ENCODE assay signal across 24 cellular contexts in genomic region chr10:130193493-130194193, GRCh38. TPM values are rescaled to one million over a fixed set of nuclear protein-coding genes. Genes with fewer than 3 reads are reported as not detected.
DNase-seq lines count a peak whose midpoint lies in the region; ATAC-seq and TF ChIP-seq lines count a peak whose summit lies in the region.
"Had no signal": no experiment of that assay in that cellular context is flagged by ENCODE, and none has a peak within 500 bp of the region (broad histone marks: within the 10 kb centered on the region; RNA-seq: fewer than 3 reads in every experiment).

No MANE protein-coding gene starts in this region.

- no peak overlapping the region for H3K23ac ChIP-seq in mesendoderm (ENCODE audit: low read length)

- no peaks in the 10 kb centered on the region for H3K9me2 ChIP-seq in GM23248 (ENCODE audit: insufficient read depth)

- no peak overlapping the region for H3K18ac ChIP-seq in mesendoderm (ENCODE audit: low read length)

- intact Hi-C loops in body of pancreas (cut with DNase I) = loop anchor here (10.0 kb wide), 1 partner anchor 1671 kb away; no protein-coding TSS in a partner anchor

- H4K5ac ChIP-seq in mesendoderm (ENCODE audit: low read length) = no peak overlapping the region

- H3K4me3 Mint-ChIP-seq in stimulated activated naive B cell treated with anti-CD40 and anti-IgM and Interleukin-4, amounts not matched to agents 10 μg/mL and 1 μg/mL and 100 μg/mL, for 72 hours = no peak overlapping the region
- H3K4me3 Mint-ChIP-seq in stimulated activated effector memory CD8-positive, alpha-beta T cell treated with anti-CD3 and anti-CD28 coated beads, Interleukin-12 subunit alpha, Interleukin-12 subunit beta, amount 100 ng/mL, for 72 hours = no peak overlapping the region
- H3K4me3 Mint-ChIP-seq: CD4-positive, alpha-beta memory T cell had no signal

- H4K8ac ChIP-seq in mesendoderm (ENCODE audit: low read depth, low read length) = no peak overlapping the region

- no peak overlapping the region for H2BK15ac ChIP-seq in mesendoderm (replicated peaks; ENCODE audit: low read depth)

- H3K79me2 ChIP-seq in GM23248 (ENCODE audit: insufficient read depth) = no peaks in the 10 kb centered on the region
- no peaks in the 10 kb centered on the region for H3K79me2 ChIP-seq in mesendoderm (ENCODE audit: control insufficient read depth, insufficient read depth, low read length)

- H2AK5ac ChIP-seq in mesendoderm (ENCODE audit: low read length) = no peak overlapping the region

- POLR2A ChIA-PET in GM10248 (lab: Yijun Ruan, JAX) = no interaction called here

- H2BK5ac ChIP-seq in mesendoderm (ENCODE audit: low read length) = no peak overlapping the region

- H3K4me1 Mint-ChIP-seq in stimulated activated naive B cell treated with anti-CD40 and anti-IgM and Interleukin-4, amounts not matched to agents 10 μg/mL and 1 μg/mL and 100 μg/mL, for 72 hours = peaks cover 5 to 9% of the 10 kb centered on the region in 2 donors
- peaks cover 5% of the 10 kb centered on the region for H3K4me1 Mint-ChIP-seq in stimulated activated effector memory CD8-positive, alpha-beta T cell treated with anti-CD3 and anti-CD28 coated beads, Interleukin-12 subunit alpha, Interleukin-12 subunit beta, amount 100 ng/mL, for 72 hours

- H3K9me3 ChIP-seq in GM23248 (ENCODE audit: low read depth) (no peaks in the 10 kb centered on the region), body of pancreas (no peaks in the 10 kb centered on the region)
- H3K9me3 ChIP-seq: BLaER1, Caco-2, SJCRH30 had no signal

- no peak overlapping the region for H2BK120ac ChIP-seq in mesendoderm (ENCODE audit: low read depth, low read length)

- DNase-seq in GM10248 (ENCODE audit: extremely low spot score) = peak; percentile 11
- peak; percentile 9 for DNase-seq in GM23248
- DNase-seq in cerebellum (ENCODE audit: low spot score) = peak; percentile 23
- peak; percentile 48 for DNase-seq in mesendoderm
- DNase-seq in stimulated activated naive B cell treated with anti-CD40 and anti-IgM and Interleukin-4, amounts not matched to agents 10 μg/mL and 1 μg/mL and 100 μg/mL, for 72 hours = no peak
- DNase-seq in stimulated activated effector memory CD8-positive, alpha-beta T cell treated with anti-CD3 and anti-CD28 coated beads, Interleukin-12 subunit alpha, Interleukin-12 subunit beta, amount 100 ng/mL, for 72 hours (ENCODE audit: low spot score in 2 of 2) = no peak
- DNase-seq in body of pancreas = no peak
- DNase-seq: DMS153, HCEC 1CT, KG1, NCI-H1092, NCI-H1436 treated with DMSO at 0.1 percent for 48 hours, NCI-H2029, NCI-H226, NCI-H510A treated with DMSO at 0.1 percent for 48 hours, NCI-H748 treated with DMSO at 0.1 percent for 48 hours, SJCRH30 had no signal

- H3K27ac ChIP-seq in GM23248 = no peak overlapping the region
- H3K27ac ChIP-seq in mesendoderm (ENCODE audit: low read depth, low read length) = no peak overlapping the region
- no peak overlapping the region for H3K27ac ChIP-seq in body of pancreas
- H3K27ac ChIP-seq: BLaER1, HL-60, SJCRH30 had no signal

- H3K27me3 ChIP-seq in GM23248 (replicated peaks; ENCODE audit: insufficient read depth) (no peaks in the 10 kb centered on the region), mesendoderm (ENCODE audit: insufficient read depth, low read length, poor library complexity) (no peaks in the 10 kb centered on the region), body of pancreas (no peaks in the 10 kb centered on the region)
- H3K27me3 ChIP-seq: BLaER1, SJCRH30 had no signal

- H3K9ac ChIP-seq in GM23248 (no peak overlapping the region), mesendoderm (ENCODE audit: low read length) (no peak overlapping the region)
- H3K9ac ChIP-seq: BLaER1 had no signal

- no peaks in the 10 kb centered on the region for H4K20me1 ChIP-seq in GM23248 (ENCODE audit: insufficient read depth)
- H4K20me1 ChIP-seq: BLaER1 had no signal

- TF ChIP-seq POLR2A in body of pancreas (IDR thresholded peaks at IDR 0.05) = no peak

- peaks cover 15 to 24% of the 10 kb centered on the region in 2 donors for H3K27me3 Mint-ChIP-seq in stimulated activated naive B cell treated with anti-CD40 and anti-IgM and Interleukin-4, amounts not matched to agents 10 μg/mL and 1 μg/mL and 100 μg/mL, for 72 hours

- TF ChIP-seq CTCF in GM10248 (IDR thresholded peaks at IDR 0.05; ENCODE audit: control extremely low read depth, extremely low read depth, low read depth, missing control alignments) = no peak
- no peak for TF ChIP-seq CTCF in body of pancreas (IDR thresholded peaks at IDR 0.05)

- H3K79me1 ChIP-seq in mesendoderm (ENCODE audit: low read length) = no peaks in the 10 kb centered on the region

- no peak overlapping the region for H2AFZ ChIP-seq in GM23248

- H3K27ac Mint-ChIP-seq in stimulated activated naive B cell treated with anti-CD40 and anti-IgM and Interleukin-4, amounts not matched to agents 10 μg/mL and 1 μg/mL and 100 μg/mL, for 72 hours = no peak overlapping the region
- no peak overlapping the region for H3K27ac Mint-ChIP-seq in stimulated activated effector memory CD8-positive, alpha-beta T cell treated with anti-CD3 and anti-CD28 coated beads, Interleukin-12 subunit alpha, Interleukin-12 subunit beta, amount 100 ng/mL, for 72 hours

- WGBS in GM23248 (ENCODE audit: low coverage in 1 of 2, low lambda C conversion rate in 2 of 2, missing lambda C conversion rate in 2 of 2), 2 experiments = 57 to 65% methylated on average over 7 to 16 of the region's 16 CpGs
- no CpG with 5 or more reads among the region's 16 CpGs for WGBS in mesendoderm (ENCODE audit: extremely low coverage, insufficient coverage, low lambda C conversion rate)
- 63 to 68% methylated on average over 15 to 16 of the region's 16 CpGs for WGBS in body of pancreas, 2 donors

- H3K4ac ChIP-seq in mesendoderm (ENCODE audit: low read depth, low read length) = no peak overlapping the region

- ATAC-seq in GM19395 (IDR thresholded peaks at IDR 0.05; ENCODE audit: unreplicated experiment) (no peak), body of pancreas (no peak)
- no peak for ATAC-seq in stimulated activated naive B cell treated with anti-CD40 and anti-IgM and Interleukin-4, amounts not matched to agents 10 μg/mL and 1 μg/mL and 100 μg/mL, for 72 hours (replicated peaks)
- no peak for ATAC-seq in stimulated activated effector memory CD8-positive, alpha-beta T cell treated with anti-CD3 and anti-CD28 coated beads, Interleukin-12 subunit alpha, Interleukin-12 subunit beta, amount 100 ng/mL, for 72 hours
- ATAC-seq: HepG2, Panc1 had no signal

- H3K36me3 Mint-ChIP-seq in stimulated activated naive B cell treated with anti-CD40 and anti-IgM and Interleukin-4, amounts not matched to agents 10 μg/mL and 1 μg/mL and 100 μg/mL, for 72 hours = peaks cover 12 to 23% of the 10 kb centered on the region in 2 donors
- H3K36me3 Mint-ChIP-seq in stimulated activated effector memory CD8-positive, alpha-beta T cell treated with anti-CD3 and anti-CD28 coated beads, Interleukin-12 subunit alpha, Interleukin-12 subunit beta, amount 100 ng/mL, for 72 hours = no peaks in the 10 kb centered on the region
- H3K36me3 Mint-ChIP-seq: CD4-positive, alpha-beta memory T cell had no signal

- H3K9me3 Mint-ChIP-seq in stimulated activated naive B cell treated with anti-CD40 and anti-IgM and Interleukin-4, amounts not matched to agents 10 μg/mL and 1 μg/mL and 100 μg/mL, for 72 hours = peaks cover 0 to 2% of the 10 kb centered on the region in 2 donors
- H3K9me3 Mint-ChIP-seq in stimulated activated effector memory CD8-positive, alpha-beta T cell treated with anti-CD3 and anti-CD28 coated beads, Interleukin-12 subunit alpha, Interleukin-12 subunit beta, amount 100 ng/mL, for 72 hours = no peaks in the 10 kb centered on the region
- H3K9me3 Mint-ChIP-seq: CD4-positive, alpha-beta memory T cell had no signal

- CTCF ChIA-PET in GM10248 (lab: Yijun Ruan, JAX) = no interaction called here

- H3K4me2 ChIP-seq in GM23248 (ENCODE audit: unreplicated experiment) (no peak overlapping the region), mesendoderm (ENCODE audit: low read length) (no peak overlapping the region)
- H3K4me2 ChIP-seq: BLaER1 had no signal

- H3K4me3 ChIP-seq in GM23248 (no peak overlapping the region), mesendoderm (ENCODE audit: low read length) (no peak overlapping the region), body of pancreas (no peak overlapping the region)
- H3K4me3 ChIP-seq: BLaER1, SJCRH30 had no signal

- no peak overlapping the region for H3K56ac ChIP-seq in mesendoderm (ENCODE audit: low read length)

- H3K4me1 ChIP-seq in GM23248 (ENCODE audit: insufficient read depth) (no peaks in the 10 kb centered on the region), mesendoderm (ENCODE audit: control insufficient read depth, low read depth, low read length) (no peaks in the 10 kb centered on the region), body of pancreas (peaks cover 8% of the 10 kb centered on the region)
- H3K4me1 ChIP-seq: Caco-2, SJCRH30 had no signal

- in situ Hi-C loops in GM23248 (cut with MboI) = no loop called here

- no peaks in the 10 kb centered on the region for H3K36me3 ChIP-seq in GM23248 (ENCODE audit: low read depth)
- H3K36me3 ChIP-seq in mesendoderm (ENCODE audit: control insufficient read depth, insufficient read depth, low read length) = no peaks in the 10 kb centered on the region
- H3K36me3 ChIP-seq in body of pancreas (replicated peaks in 1 of 2; ENCODE audit: insufficient read depth in 1 of 2, low read depth in 2 of 2) = no peaks in the 10 kb centered on the region
- H3K36me3 ChIP-seq: BLaER1, SJCRH30 had no signal

- no peaks in the 10 kb centered on the region for H3F3A ChIP-seq in GM23248 (ENCODE audit: insufficient read depth)

RNA-seq across cellular contexts. Expression of gene GLRX3, which starts 57.5 kb away (rescaled TPM):
- 80.4 and 90.9 TPM in 2 replicates for total RNA-seq in GM23248 (2014; rRNA removed; shearing (Covaris generic))
- 133 and 149 TPM in 2 replicates for polyA plus RNA-seq in GM23248 (2016; fragmentation: Nextera tagmentation; extraction: Ambion mirVana)
- total RNA-seq in cerebellum (36.2 TPM), body of pancreas (10 to 100 TPM; 13.2 to 24.4 TPM)
- polyA plus RNA-seq in mesendoderm (2013, experiment 1 of 2) = 226 TPM
- polyA plus RNA-seq in mesendoderm (2013, experiment 2 of 2) = 225 TPM

Comparison
In these comparisons a context has a peak if more than half of its experiments do, and no peak if none do; other contexts are left out.
1. DNase-seq: peak in GM10248 (single experiment), GM23248 (single experiment), cerebellum (single experiment) and mesendoderm (single experiment); none in stimulated activated naive B cell treated with anti-CD40 and anti-IgM and Interleukin-4, amounts not matched to agents 10 μg/mL and 1 μg/mL and 100 μg/mL, for 72 hours (single experiment), stimulated activated effector memory CD8-positive, alpha-beta T cell treated with anti-CD3 and anti-CD28 coated beads, Interleukin-12 subunit alpha, Interleukin-12 subunit beta, amount 100 ng/mL, for 72 hours (0 of 2) and body of pancreas (0 of 4).